ENCODE assay signal across 8 cellular contexts in the genomic region with DNA sequence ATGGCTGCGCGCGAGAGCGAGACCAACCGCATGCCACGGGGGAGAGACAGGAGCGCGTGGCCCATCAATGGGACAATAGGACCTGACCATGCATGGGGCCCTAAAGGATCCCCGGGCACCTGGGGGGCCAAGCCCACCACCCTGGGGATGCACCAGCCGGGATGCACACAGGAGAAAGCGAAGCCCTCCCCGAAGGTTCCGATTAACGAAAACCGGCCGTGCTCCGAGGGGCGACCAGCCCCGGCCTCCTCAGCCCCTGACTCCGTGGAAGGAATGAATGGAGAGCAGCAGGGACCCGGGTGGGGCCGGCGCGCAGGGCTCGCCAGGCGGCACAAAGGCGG. TPM values are rescaled to one million over a fixed set of nuclear protein-coding genes. Genes with fewer than 3 reads are reported as not detected.
DNase-seq lines count a peak whose midpoint lies in the region; ATAC-seq lines count a peak whose summit lies in the region.

No MANE protein-coding gene starts in this region.

- H3K36me3 Mint-ChIP-seq in natural killer cell treated with Interleukin-12 subunit alpha and Interleukin-12 subunit beta and Interleukin-15 and Interleukin-18, amount 100 ng/mL, for 72 hours: peaks cover 6% of the 10 kb centered on the region

- H3K36me3 ChIP-seq in endocrine pancreas (ENCODE audit: control insufficient read depth, insufficient read depth, low read length): no peaks in the 10 kb centered on the region

- no peaks in the 10 kb centered on the region for H3K27me3 ChIP-seq in endocrine pancreas (ENCODE audit: control insufficient read depth, insufficient read depth, low read length)

- peak overlapping the region; percentile 67 to 82 for H3K27ac Mint-ChIP-seq in natural killer cell treated with Interleukin-12 subunit alpha and Interleukin-12 subunit beta and Interleukin-15 and Interleukin-18, amount 100 ng/mL, for 72 hours

- peak; percentile 4 for ATAC-seq in HG02852 (IDR thresholded peaks at IDR 0.05; ENCODE audit: unreplicated experiment)
- peak; percentile 3 to 15 for ATAC-seq in natural killer cell treated with Interleukin-12 subunit alpha and Interleukin-12 subunit beta and Interleukin-15 and Interleukin-18, amount 100 ng/mL, for 72 hours
- ATAC-seq in GM19467 (IDR thresholded peaks at IDR 0.05; ENCODE audit: unreplicated experiment): no peak
- ATAC-seq in GM21825 (IDR thresholded peaks at IDR 0.05; ENCODE audit: unreplicated experiment): no peak

- peak overlapping the region; percentile 98 for H3K4me3 Mint-ChIP-seq in natural killer cell treated with Interleukin-12 subunit alpha and Interleukin-12 subunit beta and Interleukin-15 and Interleukin-18, amount 100 ng/mL, for 72 hours

- no peaks in the 10 kb centered on the region for H3K4me1 ChIP-seq in endocrine pancreas (ENCODE audit: control insufficient read depth, insufficient read depth, low read length)

- no peak overlapping the region for H3K4me3 ChIP-seq in endocrine pancreas (ENCODE audit: control insufficient read depth, insufficient read depth, low read length)

- H3K27me3 Mint-ChIP-seq in natural killer cell treated with Interleukin-12 subunit alpha and Interleukin-12 subunit beta and Interleukin-15 and Interleukin-18, amount 100 ng/mL, for 72 hours: no peaks in the 10 kb centered on the region

- H3K9me3 Mint-ChIP-seq in natural killer cell treated with Interleukin-12 subunit alpha and Interleukin-12 subunit beta and Interleukin-15 and Interleukin-18, amount 100 ng/mL, for 72 hours: no peaks in the 10 kb centered on the region

- DNase-seq in activated CD4-positive, alpha-beta T cell treated with anti-CD3 and anti-CD28 coated beads for 48 hours: peak; percentile 57
- no peak for DNase-seq in activated CD4-positive, alpha-beta T cell treated with anti-CD3 and anti-CD28 coated beads, Interleukin-2, amount 50 U/mL, for 4 hours
- DNase-seq in SK-MEL-5 (ENCODE audit: low read depth, low spot score): peak; percentile 28
- no peak for DNase-seq in natural killer cell treated with Interleukin-12 subunit alpha and Interleukin-12 subunit beta and Interleukin-15 and Interleukin-18, amount 100 ng/mL, for 72 hours (ENCODE audit: low spot score)

- no peaks in the 10 kb centered on the region for H3K9me3 ChIP-seq in endocrine pancreas (ENCODE audit: control insufficient read depth, low read length)

- peaks cover 28 to 37% of the 10 kb centered on the region in 2 donors for H3K4me1 Mint-ChIP-seq in natural killer cell treated with Interleukin-12 subunit alpha and Interleukin-12 subunit beta and Interleukin-15 and Interleukin-18, amount 100 ng/mL, for 72 hours (ENCODE audit: low read depth in 2 of 2)

- peak overlapping the region; percentile 87 for H3K9ac ChIP-seq in endocrine pancreas (ENCODE audit: control insufficient read depth, insufficient read depth, low read length)

- in situ Hi-C loops in SK-MEL-5 (cut with HindIII; ENCODE audit: low pct_unique_long_range_greater_than_20kb, low sequenced_read_pairs): no loop called here

RNA-seq across cellular contexts. Expression of gene JPT1, which starts 0.5 kb away (rescaled TPM):
- total RNA-seq in SK-MEL-5 (2014; rRNA removed; shearing (Covaris generic)): 148 and 158 TPM in 2 replicates
- polyA plus RNA-seq in SK-MEL-5 (2015; cell fraction: cytosol; rRNA removed): 197 and 212 TPM in 2 replicates
- 43.7 and 45.5 TPM in 2 replicates for polyA plus RNA-seq in SK-MEL-5 (2015; cell fraction: nucleus; rRNA removed)
- 100 to 1,000 TPM; 219 to 351 TPM for total RNA-seq in natural killer cell treated with Interleukin-12 subunit alpha and Interleukin-12 subunit beta and Interleukin-15 and Interleukin-18, amount 100 ng/mL, for 72 hours

RNA-seq across cellular contexts. Expression of gene NT5C, which starts 22.3 kb away (rescaled TPM):
- total RNA-seq in SK-MEL-5 (2014; rRNA removed; shearing (Covaris generic)): 44.5 and 46.7 TPM in 2 replicates
- polyA plus RNA-seq in SK-MEL-5 (2015; cell fraction: cytosol; rRNA removed): 57.4 and 85.2 TPM in 2 replicates
- polyA plus RNA-seq in SK-MEL-5 (2015; cell fraction: nucleus; rRNA removed): 293 and 375 TPM in 2 replicates
- 10 to 100 TPM; 76.9 to 87.9 TPM for total RNA-seq in natural killer cell treated with Interleukin-12 subunit alpha and Interleukin-12 subunit beta and Interleukin-15 and Interleukin-18, amount 100 ng/mL, for 72 hours

RNA-seq across cellular contexts. Expression of gene SUMO2, which starts 28.9 kb away (rescaled TPM):
- total RNA-seq in SK-MEL-5 (2014; rRNA removed; shearing (Covaris generic)): 206 and 213 TPM in 2 replicates
- 106 and 120 TPM in 2 replicates for polyA plus RNA-seq in SK-MEL-5 (2015; cell fraction: cytosol; rRNA removed)
- polyA plus RNA-seq in SK-MEL-5 (2015; cell fraction: nucleus; rRNA removed): 25.5 and 27.0 TPM in 2 replicates
- total RNA-seq in natural killer cell treated with Interleukin-12 subunit alpha and Interleukin-12 subunit beta and Interleukin-15 and Interleukin-18, amount 100 ng/mL, for 72 hours: 100 to 1,000 TPM; 332 to 497 TPM

RNA-seq across cellular contexts. Expression of gene ARMC7, which starts 44.1 kb away (rescaled TPM):
- 4.9 and 5.4 TPM in 2 replicates for total RNA-seq in SK-MEL-5 (2014; rRNA removed; shearing (Covaris generic))
- 17.7 and 18.2 TPM in 2 replicates for polyA plus RNA-seq in SK-MEL-5 (2015; cell fraction: cytosol; rRNA removed)
- 9.5 and 15.8 TPM in 2 replicates for polyA plus RNA-seq in SK-MEL-5 (2015; cell fraction: nucleus; rRNA removed)
- total RNA-seq in natural killer cell treated with Interleukin-12 subunit alpha and Interleukin-12 subunit beta and Interleukin-15 and Interleukin-18, amount 100 ng/mL, for 72 hours: 10 to 100 TPM; 13.3 to 13.7 TPM

RNA-seq across cellular contexts. Expression of gene NUP85, which starts 51.7 kb away (rescaled TPM):
- 46.0 and 49.4 TPM in 2 replicates for total RNA-seq in SK-MEL-5 (2014; rRNA removed; shearing (Covaris generic))
- polyA plus RNA-seq in SK-MEL-5 (2015; cell fraction: cytosol; rRNA removed): 60.8 and 61.4 TPM in 2 replicates
- polyA plus RNA-seq in SK-MEL-5 (2015; cell fraction: nucleus; rRNA removed): 280 and 471 TPM in 2 replicates
- total RNA-seq in natural killer cell treated with Interleukin-12 subunit alpha and Interleukin-12 subunit beta and Interleukin-15 and Interleukin-18, amount 100 ng/mL, for 72 hours: 100 to 1,000 TPM in 1 of 2 donors, 10 to 100 TPM in 1; 94.1 to 202 TPM

Comparison
In these comparisons a context has a peak if more than half of its experiments do, and no peak if none do; other contexts are left out.
1. DNase-seq: peak in activated CD4-positive, alpha-beta T cell treated with anti-CD3 and anti-CD28 coated beads for 48 hours (single experiment) and SK-MEL-5 (single experiment); none in activated CD4-positive, alpha-beta T cell treated with anti-CD3 and anti-CD28 coated beads, Interleukin-2, amount 50 U/mL, for 4 hours (0 of 2) and natural killer cell treated with Interleukin-12 subunit alpha and Interleukin-12 subunit beta and Interleukin-15 and Interleukin-18, amount 100 ng/mL, for 72 hours (single experiment).
2. ATAC-seq: peak in HG02852 (single experiment) and natural killer cell treated with Interleukin-12 subunit alpha and Interleukin-12 subunit beta and Interleukin-15 and Interleukin-18, amount 100 ng/mL, for 72 hours (2 of 2); none in GM19467 (single experiment) and GM21825 (single experiment).